9 cellular contexts compared by ENCODE assay signal in the genomic region with DNA sequence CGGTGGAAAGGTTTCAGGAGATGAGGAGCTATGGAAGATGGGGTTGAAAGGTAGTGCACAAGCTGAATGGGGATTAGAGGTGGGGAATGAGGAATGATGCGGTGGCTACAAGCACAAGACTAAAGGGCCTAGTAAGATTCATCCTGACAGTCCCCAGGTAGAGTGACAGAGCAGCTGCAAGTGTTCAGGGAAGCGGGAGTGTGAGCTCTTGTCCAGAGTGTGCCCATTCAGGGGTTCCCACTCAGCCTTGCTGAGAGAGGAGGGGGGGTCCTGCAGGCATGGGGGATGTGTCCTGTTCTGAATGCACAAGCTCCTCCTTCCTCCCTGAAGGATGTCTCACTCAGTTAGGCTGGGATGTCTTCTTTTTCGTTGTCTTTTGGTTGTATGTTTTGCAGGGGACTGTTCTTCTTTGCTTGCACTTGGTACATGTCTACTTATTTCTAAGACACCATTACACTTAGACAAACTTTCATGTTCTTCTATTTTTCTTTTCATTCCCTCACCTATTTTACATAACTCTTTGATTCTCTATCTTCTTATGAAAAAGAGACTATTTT.
"Had no signal": no experiment of that assay in that cellular context is flagged by ENCODE, and none has a peak within 500 bp of the region (broad histone marks: within the 10 kb centered on the region; RNA-seq: fewer than 3 reads in every experiment).

No MANE protein-coding gene starts in this region.

- H3K9me3 ChIP-seq: HAP-1 had no signal

- H3K36me3 ChIP-seq: HAP-1 had no signal

- H3K4me3 ChIP-seq: GM23248, HAP-1 had no signal

- H2AFZ ChIP-seq: GM23248 had no signal

- H3K27ac ChIP-seq: GM23248, HL-60 had no signal

- H3K9ac ChIP-seq: GM23248 had no signal

- ATAC-seq: HCT116, HepG2 had no signal

- DNase-seq: GM23248, GOT3, H7, HFFc6, KG1 had no signal

- FAIRE-seq: HepG2 had no signal

- H3K4me1 ChIP-seq: HAP-1 had no signal
